In genomic region chr4:6641971-6642320, GRCh38 we compare ENCODE assay signal across 8 cellular contexts. TPM values are rescaled to one million over a fixed set of nuclear protein-coding genes. Genes with fewer than 3 reads are reported as not detected.
DNase-seq lines count a peak whose midpoint lies in the region; TF ChIP-seq lines count a peak whose summit lies in the region.

No MANE protein-coding gene starts in this region.

- H3K27ac Mint-ChIP-seq in T-helper 1 cell treated with Interleukin-12 subunit alpha and Interleukin-12 subunit beta and Interleukin-4 antibody, amounts not matched to agents 30 μg/mL and 1 μg/mL, for 36 hours: peak overlapping the region; percentile 100

- peaks cover 6% of the 10 kb centered on the region for H3K9me3 Mint-ChIP-seq in T-helper 1 cell treated with Interleukin-12 subunit alpha and Interleukin-12 subunit beta and Interleukin-4 antibody, amounts not matched to agents 30 μg/mL and 1 μg/mL, for 36 hours

- no peaks in the 10 kb centered on the region for H3K9me3 ChIP-seq in adrenal gland (replicated peaks in 1 of 3)

- 31 to 51% (median 39%) methylated on average over 5 of the region's 5 CpGs for WGBS in adrenal gland, 4 donors

- H3K27me3 ChIP-seq in adrenal gland: no peaks in the 10 kb centered on the region
- H3K27me3 ChIP-seq in kidney epithelial cell (ENCODE audit: control insufficient read depth, insufficient read depth, low read length): no peaks in the 10 kb centered on the region

- peaks cover 26% of the 10 kb centered on the region for H3K4me1 Mint-ChIP-seq in T-helper 1 cell treated with Interleukin-12 subunit alpha and Interleukin-12 subunit beta and Interleukin-4 antibody, amounts not matched to agents 30 μg/mL and 1 μg/mL, for 36 hours (ENCODE audit: low read depth)

- intact Hi-C loops in adrenal gland (cut with DNase I): no loop called here

- H3K4me3 Mint-ChIP-seq in T-helper 1 cell treated with Interleukin-12 subunit alpha and Interleukin-12 subunit beta and Interleukin-4 antibody, amounts not matched to agents 30 μg/mL and 1 μg/mL, for 36 hours: peak overlapping the region; percentile 100

- H3K4me3 ChIP-seq in adrenal gland: peak overlapping the region in 2 of 4 donors; percentile 55 to 79
- H3K4me3 ChIP-seq in kidney epithelial cell (ENCODE audit: low read depth, low read length): peak overlapping the region; percentile 71

- H3K36me3 ChIP-seq in adrenal gland (replicated peaks in 1 of 2): peaks cover 0 to 12% of the 10 kb centered on the region in 2 donors
- H3K36me3 ChIP-seq in kidney epithelial cell (ENCODE audit: control insufficient read depth, insufficient read depth, low read length): peaks cover 2% of the 10 kb centered on the region

- no peak for TF ChIP-seq POLR2A in adrenal gland (IDR thresholded peaks at IDR 0.05)

- no peak for TF ChIP-seq CTCF in adrenal gland (IDR thresholded peaks at IDR 0.05)
- TF ChIP-seq CTCF in kidney epithelial cell (IDR thresholded peaks at IDR 0.05; ENCODE audit: insufficient read depth, low read length, poor library complexity, severe bottlenecking): no peak

- peaks cover 11 to 23% of the 10 kb centered on the region in 2 donors for H3K4me1 ChIP-seq in adrenal gland (replicated peaks in 1 of 2)

- H3K27ac ChIP-seq in adrenal gland (peak overlapping the region in 4 of 5 donors; percentile 88 to 99 (median 96)), substantia nigra (ENCODE audit: low read depth, low read length, poor library complexity, severe bottlenecking) (peak overlapping the region; percentile 89)

- peaks cover 35% of the 10 kb centered on the region for H3K36me3 Mint-ChIP-seq in T-helper 1 cell treated with Interleukin-12 subunit alpha and Interleukin-12 subunit beta and Interleukin-4 antibody, amounts not matched to agents 30 μg/mL and 1 μg/mL, for 36 hours (ENCODE audit: low read depth)

- no peaks in the 10 kb centered on the region for H3K27me3 Mint-ChIP-seq in T-helper 1 cell treated with Interleukin-12 subunit alpha and Interleukin-12 subunit beta and Interleukin-4 antibody, amounts not matched to agents 30 μg/mL and 1 μg/mL, for 36 hours (ENCODE audit: low read depth)

- no peak for DNase-seq in T-helper 1 cell
- DNase-seq in adrenal gland: peak in 1 of 7 donors; percentile 54
- no peak for DNase-seq in kidney epithelial cell (ENCODE audit: low read depth)
- DNase-seq in substantia nigra (lab: John Stamatoyannopoulos, UW): no peak
- DNase-seq in NCI-H1048 (lab: John Stamatoyannopoulos, UW): no peak
- no peak for DNase-seq in globus pallidus (ENCODE audit: low spot score)
- DNase-seq in midbrain (lab: John Stamatoyannopoulos, UW): no peak

RNA-seq across cellular contexts. Expression of gene MRFAP1, which starts 1.5 kb away (rescaled TPM):
- total RNA-seq in adrenal gland: 100 to 1,000 TPM; 287 to 501 (median 363) TPM
- 100 to 1,000 TPM; 191 to 618 (median 218) TPM for polyA plus RNA-seq in adrenal gland
- total RNA-seq in kidney epithelial cell: 238 and 255 TPM in 2 replicates

RNA-seq across cellular contexts. Expression of gene S100P, which starts 51.7 kb away (rescaled TPM):
- 1 to 10 TPM in 1 of 8 donors, under 1 TPM in 3, not detected in 4; 0.42 to 1.0 (median 0.76) TPM for total RNA-seq in adrenal gland
- polyA plus RNA-seq in adrenal gland: 1 to 10 TPM in 1 of 3 donors, under 1 TPM in 1, not detected in 1; 0.84 to 1.0 TPM
- total RNA-seq in kidney epithelial cell: 6.8 and 8.8 TPM in 2 replicates
